Comparison of ENCODE assay signal across 17 cellular contexts in genomic region chr3:177826253-177826652, GRCh38.
"Had no signal": no experiment of that assay in that cellular context is flagged by ENCODE, and none has a peak within 500 bp of the region (broad histone marks: within the 10 kb centered on the region; RNA-seq: fewer than 3 reads in every experiment).

No MANE protein-coding gene starts in this region.

- DNase-seq: activated B cell treated with CpG ODN at 0.5 μM for 24 hours; activated CD4-positive, alpha-beta T cell treated with anti-CD3 and anti-CD28 coated beads for 48 hours; activated CD8-positive, alpha-beta T cell treated with anti-CD3 and anti-CD28 coated beads for 36 hours; activated effector memory CD4-positive, alpha-beta T cell treated with anti-CD3 and anti-CD28 coated beads, Interleukin-2, amount 50 U/mL, for 16 hours; activated T-cell treated with anti-CD3 and anti-CD28 coated beads, Interleukin-2, amount 50 U/mL, for 4 hours; adrenal gland; foreskin keratinocyte; head of caudate nucleus; small intestine; stimulated activated CD4-positive, alpha-beta T cell treated with anti-CD3 and anti-CD28 coated beads, Interleukin-4, amount 100 ng/mL, for 24 hours; stimulated activated naive CD4-positive, alpha-beta T cell treated with Interleukin-2 at 50 U/mL for 16 hours; T-helper 17 cell had no signal

- H3K36me3 ChIP-seq: adrenal gland, right atrium auricular region had no signal

- FAIRE-seq: colon, small intestine, TTC549 had no signal

- H3K4me3 Mint-ChIP-seq: activated B cell treated with CpG ODN at 0.5 μM for 24 hours; activated CD8-positive, alpha-beta T cell treated with anti-CD3 and anti-CD28 coated beads for 36 hours; activated naive CD4-positive, alpha-beta T cell treated with anti-CD3 and anti-CD28 coated beads, Interleukin-2, amount 50 U/mL, for 24 hours; activated T-cell treated with anti-CD3 and anti-CD28 coated beads, Interleukin-2, amount 50 U/mL, for 4 hours; mesothelial cell of epicardium; T-helper 17 cell had no signal

- H3K27ac ChIP-seq: adrenal gland, foreskin keratinocyte, right atrium auricular region had no signal

- H3K27me3 Mint-ChIP-seq: activated B cell treated with CpG ODN at 0.5 μM for 24 hours; activated CD8-positive, alpha-beta T cell treated with anti-CD3 and anti-CD28 coated beads for 36 hours; activated naive CD4-positive, alpha-beta T cell treated with anti-CD3 and anti-CD28 coated beads, Interleukin-2, amount 50 U/mL, for 24 hours; T-helper 17 cell had no signal

- H3K27ac Mint-ChIP-seq: activated B cell treated with CpG ODN at 0.5 μM for 24 hours; activated CD8-positive, alpha-beta T cell treated with anti-CD3 and anti-CD28 coated beads for 36 hours; activated naive CD4-positive, alpha-beta T cell treated with anti-CD3 and anti-CD28 coated beads, Interleukin-2, amount 50 U/mL, for 24 hours; mesothelial cell of epicardium; T-helper 17 cell had no signal

- H3K36me3 Mint-ChIP-seq: activated naive CD4-positive, alpha-beta T cell treated with anti-CD3 and anti-CD28 coated beads, Interleukin-2, amount 50 U/mL, for 24 hours; mesothelial cell of epicardium had no signal

- ATAC-seq: activated CD8-positive, alpha-beta T cell treated with anti-CD3 and anti-CD28 coated beads for 36 hours; activated T-cell treated with anti-CD3 and anti-CD28 coated beads, Interleukin-2, amount 50 U/mL, for 4 hours; foreskin keratinocyte; T-helper 17 cell had no signal

- H3K27me3 ChIP-seq: adrenal gland, foreskin keratinocyte, right atrium auricular region had no signal

- H3K4me3 ChIP-seq: adrenal gland, right atrium auricular region had no signal

- H3K9me3 ChIP-seq: adrenal gland, right atrium auricular region had no signal

- H3K9me3 Mint-ChIP-seq: activated B cell treated with CpG ODN at 0.5 μM for 24 hours; activated CD8-positive, alpha-beta T cell treated with anti-CD3 and anti-CD28 coated beads for 36 hours; activated naive CD4-positive, alpha-beta T cell treated with anti-CD3 and anti-CD28 coated beads, Interleukin-2, amount 50 U/mL, for 24 hours; activated T-cell treated with anti-CD3 and anti-CD28 coated beads, Interleukin-2, amount 50 U/mL, for 4 hours; mesothelial cell of epicardium had no signal
